Comparison of ENCODE assay signal across 11 cellular contexts in genomic region chr2:53104263-53104662, GRCh38.
DNase-seq lines count a peak whose midpoint lies in the region; ATAC-seq and TF ChIP-seq lines count a peak whose summit lies in the region.
"Had no signal": no experiment of that assay in that cellular context is flagged by ENCODE, and none has a peak within 500 bp of the region (broad histone marks: within the 10 kb centered on the region; RNA-seq: fewer than 3 reads in every experiment).

No MANE protein-coding gene starts in this region.

- ATAC-seq in HG02840 (IDR thresholded peaks at IDR 0.05; ENCODE audit: low FRiP score, unreplicated experiment) (no peak), HG03378 (IDR thresholded peaks at IDR 0.05; ENCODE audit: unreplicated experiment) (no peak)
- ATAC-seq: natural killer cell treated with Interleukin-12 subunit alpha and Interleukin-12 subunit beta and Interleukin-15 and Interleukin-18, amount 100 ng/mL, for 72 hours had no signal

- TF ChIP-seq RAD21 in Ishikawa (IDR thresholded peaks at IDR 0.05; ENCODE audit: low read depth): peak; percentile 11; the same call in 1 of the 2 replicates

- no peak overlapping the region for H3K4me3 ChIP-seq in astrocyte of the spinal cord (ENCODE audit: low read depth, low read length)

- peak; percentile 37 for DNase-seq in COLO668 (lab: John Stamatoyannopoulos, UW; ENCODE audit: unreplicated experiment)
- DNase-seq in astrocyte of the spinal cord (ENCODE audit: low read depth, low spot score): peak; percentile 84
- peak; percentile 95 for DNase-seq in kidney glomerular epithelial cell (lab: John Stamatoyannopoulos, UW)
- no peak for DNase-seq in NCI-H1105 (lab: John Stamatoyannopoulos, UW)
- no peak for DNase-seq in stimulated activated CD4-positive, alpha-beta T cell treated with anti-CD3 and anti-CD28 coated beads, Interleukin-12 subunit alpha, Interleukin-12 subunit beta, amount 100 ng/mL, for 4 hours
- DNase-seq: activated naive CD4-positive, alpha-beta T cell; NCI-H526 had no signal

- TF ChIP-seq CTCF in astrocyte of the spinal cord (IDR thresholded peaks at IDR 0.05; ENCODE audit: low read depth, low read length): no peak

- in situ Hi-C loops in astrocyte of the spinal cord (cut with HindIII; ENCODE audit: low sequenced_read_pairs): no loop called here

- peak; percentile 80; the same call in 1 of the 2 replicates for TF ChIP-seq EP300 in Ishikawa (IDR thresholded peaks at IDR 0.05; ENCODE audit: borderline replicate concordance)

TF ChIP-seq in Ishikawa, 13 proteins besides CTCF, POLR2A, EP300 and RAD21:
- no peak for TF ChIP-seq USF1 (IDR thresholded peaks at IDR 0.05)
- TF ChIP-seq CEBPB (IDR thresholded peaks at IDR 0.05): peak; percentile 98
- TF ChIP-seq MAX (IDR thresholded peaks at IDR 0.05): no peak; the same call in 1 of the 2 replicates
- TF ChIP-seq EGR1 (IDR thresholded peaks at IDR 0.05): no peak
- no peak for TF ChIP-seq CREB1 (IDR thresholded peaks at IDR 0.05; ENCODE audit: low read depth)
- TF ChIP-seq TEAD4 (IDR thresholded peaks at IDR 0.05): peak; percentile 96
- TF ChIP-seq ZBTB7A (IDR thresholded peaks at IDR 0.05; ENCODE audit: low read depth): no peak
- no peak for TF ChIP-seq YY1 (IDR thresholded peaks at IDR 0.05; ENCODE audit: low read depth)
- peak; percentile 45 for TF ChIP-seq NFIC (IDR thresholded peaks at IDR 0.05)
- TF ChIP-seq REST (IDR thresholded peaks at IDR 0.05; ENCODE audit: low read depth): no peak
- TF ChIP-seq FOXM1 (IDR thresholded peaks at IDR 0.05; ENCODE audit: borderline replicate concordance, low read depth): 0 out of 2 replicates have a peak, but pooled peaks have one; percentile 59
- no peak for TF ChIP-seq TAF1 (IDR thresholded peaks at IDR 0.05; ENCODE audit: low read depth)
- TF ChIP-seq TCF12 (IDR thresholded peaks at IDR 0.05; ENCODE audit: low read depth): no peak

Comparison
In these comparisons a context has a peak if more than half of its experiments do, and no peak if none do; other contexts are left out.
1. DNase-seq: peak in COLO668 (single experiment), astrocyte of the spinal cord (single experiment) and kidney glomerular epithelial cell (single experiment); none in NCI-H1105 (single experiment) and stimulated activated CD4-positive, alpha-beta T cell treated with anti-CD3 and anti-CD28 coated beads, Interleukin-12 subunit alpha, Interleukin-12 subunit beta, amount 100 ng/mL, for 4 hours (single experiment).